8 cellular contexts compared by ENCODE assay signal in genomic region chr12:89019439-89020120, GRCh38.
DNase-seq lines count a peak whose midpoint lies in the region; ATAC-seq and TF ChIP-seq lines count a peak whose summit lies in the region.

No MANE protein-coding gene starts in this region.

- no peak overlapping the region for H3K27ac Mint-ChIP-seq in activated naive CD8-positive, alpha-beta T cell treated with anti-CD3 and anti-CD28 coated beads, Interleukin-2, amount 10 ng/mL, durations not matched to agents 7 days and 5 days

- no peaks in the 10 kb centered on the region for H3K36me3 ChIP-seq in prostate gland
- no peaks in the 10 kb centered on the region for H3K36me3 ChIP-seq in uterus

- 2% methylated on average over 14 of the region's 14 CpGs for WGBS in prostate gland

- H3K27me3 Mint-ChIP-seq in activated naive CD8-positive, alpha-beta T cell treated with anti-CD3 and anti-CD28 coated beads, Interleukin-2, amount 10 ng/mL, durations not matched to agents 7 days and 5 days: peaks cover 15% of the 10 kb centered on the region

- H3K9me3 Mint-ChIP-seq in activated naive CD8-positive, alpha-beta T cell treated with anti-CD3 and anti-CD28 coated beads, Interleukin-2, amount 10 ng/mL, durations not matched to agents 7 days and 5 days: no peaks in the 10 kb centered on the region

- H3K9me3 ChIP-seq in prostate gland: no peaks in the 10 kb centered on the region
- no peaks in the 10 kb centered on the region for H3K9me3 ChIP-seq in uterus

- in situ Hi-C loops in GM13976 (cut with MboI; ENCODE audit: low sequenced_read_pairs, unreplicated experiment): loop anchor here (5.0 to 10.0 kb wide), 2 partner anchors 438 to 505 kb away; partner anchors contain the start of genes GALNT4 and POC1B

- intact Hi-C loops in cardiac septum (cut with DNase I): loop anchor here (1.0 to 5.0 kb wide), 2 partner anchors 443 to 508 kb away; partner anchors contain the start of gene POC1B
- intact Hi-C loops in prostate gland (cut with DNase I): loop anchor here (2.0 to 5.0 kb wide), 2 partner anchors 443 to 505 kb away; partner anchors contain the start of gene GALNT4
- intact Hi-C loops in uterus (cut with DNase I; ENCODE audit: low total_unique reads): loop anchor here (5.0 kb wide), 1 partner anchor 443 kb away; no protein-coding TSS in a partner anchor

- DNase-seq in GM13976 (ENCODE audit: low spot score): peak; percentile 53
- DNase-seq in NCI-H1105 (lab: John Stamatoyannopoulos, UW): peak; percentile 80
- DNase-seq in SKM-1 (lab: John Stamatoyannopoulos, UW; ENCODE audit: unreplicated experiment): peak; percentile 18
- DNase-seq in activated naive CD8-positive, alpha-beta T cell treated with anti-CD3 and anti-CD28 coated beads, Interleukin-2, amount 10 ng/mL, durations not matched to agents 7 days and 5 days: peak; percentile 64
- DNase-seq in cardiac septum (ENCODE audit: low spot score): peak; percentile 80
- peak; percentile 71 for DNase-seq in prostate gland (ENCODE audit: low spot score)
- DNase-seq in uterus: peak; percentile 70 to 80

- H3K27ac ChIP-seq in prostate gland (no peak overlapping the region), uterus (no peak overlapping the region)

- no peak overlapping the region for H3K4me3 Mint-ChIP-seq in activated naive CD8-positive, alpha-beta T cell treated with anti-CD3 and anti-CD28 coated beads, Interleukin-2, amount 10 ng/mL, durations not matched to agents 7 days and 5 days

- peaks cover 15% of the 10 kb centered on the region for H3K36me3 Mint-ChIP-seq in activated naive CD8-positive, alpha-beta T cell treated with anti-CD3 and anti-CD28 coated beads, Interleukin-2, amount 10 ng/mL, durations not matched to agents 7 days and 5 days

- peak; percentile 98 for ATAC-seq in HG02798 (IDR thresholded peaks at IDR 0.05; ENCODE audit: poor library complexity, unreplicated experiment)
- peak; percentile 97 for ATAC-seq in activated naive CD8-positive, alpha-beta T cell treated with anti-CD3 and anti-CD28 coated beads, Interleukin-2, amount 10 ng/mL, durations not matched to agents 7 days and 5 days (ENCODE audit: low read depth)

- H3K4me3 ChIP-seq in prostate gland (no peak overlapping the region), uterus (peak overlapping the region in 1 of 2 donors; percentile 23)

- TF ChIP-seq POLR2A in prostate gland (IDR thresholded peaks at IDR 0.05) (no peak), uterus (IDR thresholded peaks at IDR 0.05) (no peak)

- POLR2A ChIA-PET in activated naive CD8-positive, alpha-beta T cell treated with anti-CD3 and anti-CD28 coated beads, Interleukin-2, amount 10 ng/mL, durations not matched to agents 7 days and 5 days (lab: Charles Lee): interaction anchor here (0.6 to 2.3 kb wide), 12 partner anchors 17 to 505 kb away, joined by 3 to 11 read pairs (median 4); partner anchors contain the start of genes DUSP6 and GALNT4

- peak; percentile 79 for TF ChIP-seq CTCF in GM13976 (IDR thresholded peaks at IDR 0.05; ENCODE audit: borderline replicate concordance, control extremely low read depth, extremely low read depth, insufficient read depth, missing control alignments)
- TF ChIP-seq CTCF in prostate gland (IDR thresholded peaks at IDR 0.05): peak; percentile 48 to 79 (median 60)
- peak; percentile 72 to 90 (median 88) for TF ChIP-seq CTCF in uterus (IDR thresholded peaks at IDR 0.05)

- peaks cover 30% of the 10 kb centered on the region for H3K4me1 Mint-ChIP-seq in activated naive CD8-positive, alpha-beta T cell treated with anti-CD3 and anti-CD28 coated beads, Interleukin-2, amount 10 ng/mL, durations not matched to agents 7 days and 5 days

- H3K27me3 ChIP-seq in prostate gland (replicated peaks; ENCODE audit: insufficient read depth): no peaks in the 10 kb centered on the region
- H3K27me3 ChIP-seq in uterus: no peaks in the 10 kb centered on the region

- H3K4me1 ChIP-seq in prostate gland (replicated peaks) (no peaks in the 10 kb centered on the region), uterus (peaks cover 0 to 4% of the 10 kb centered on the region in 2 donors)

Comparison
In these comparisons a context has a peak if more than half of its experiments do, and no peak if none do; other contexts are left out.
1. DNase-seq: peak in every context shown above with its lines; median percentile 80 in NCI-H1105; 80 in cardiac septum; 75 in uterus; 71 in prostate gland; 64 in activated naive CD8-positive, alpha-beta T cell treated with anti-CD3 and anti-CD28 coated beads, Interleukin-2, amount 10 ng/mL, durations not matched to agents 7 days and 5 days; 53 in GM13976; 18 in SKM-1.